In the genomic region with DNA sequence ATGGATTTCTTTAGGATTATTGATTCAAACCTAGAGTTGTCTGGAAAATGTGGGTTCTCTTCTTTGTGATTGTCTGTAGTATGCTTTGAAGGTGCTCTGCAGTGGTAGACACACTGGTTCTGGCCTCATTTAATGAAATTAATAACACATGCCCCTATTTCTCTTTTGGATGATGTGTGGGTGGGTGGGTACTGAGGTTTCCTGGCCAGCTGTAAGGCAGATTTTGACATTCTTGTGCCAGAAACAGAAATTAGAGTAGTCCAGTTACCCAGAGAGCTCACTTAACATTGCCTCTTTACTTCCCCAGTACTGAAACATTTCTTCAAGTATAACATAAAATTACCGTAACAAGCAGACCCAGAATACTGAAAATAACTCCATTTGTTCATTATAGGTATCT, we compare ENCODE assay signal across 29 cellular contexts. TPM values are rescaled to one million over a fixed set of nuclear protein-coding genes. Genes with fewer than 3 reads are reported as not detected.
"Had no signal": no experiment of that assay in that cellular context is flagged by ENCODE, and none has a peak within 500 bp of the region (broad histone marks: within the 10 kb centered on the region; RNA-seq: fewer than 3 reads in every experiment).

No MANE protein-coding gene starts in this region.

- H3K9me3 ChIP-seq: ascending aorta, breast epithelium, esophagus muscularis mucosa, gastroesophageal sphincter, heart right ventricle had no signal

- H3K27me3 Mint-ChIP-seq: activated CD4-positive, alpha-beta memory T cell treated with anti-CD3 and anti-CD28 coated beads, Interleukin-2, amount 10 ng/mL, durations not matched to agents 7 days and 5 days; activated CD4-positive, alpha-beta T cell treated with anti-CD3 and anti-CD28 coated beads, Interleukin-2, amount 10 ng/mL, durations not matched to agents 7 days and 5 days; activated naive CD8-positive, alpha-beta T cell; brain; effector memory CD8-positive, alpha-beta T cell had no signal

- H3K79me2 ChIP-seq: hepatocyte had no signal

- H2AFZ ChIP-seq: hepatocyte had no signal

- H3K9me3 Mint-ChIP-seq: activated CD4-positive, alpha-beta memory T cell treated with anti-CD3 and anti-CD28 coated beads, Interleukin-2, amount 10 ng/mL, durations not matched to agents 7 days and 5 days; activated CD4-positive, alpha-beta T cell treated with anti-CD3 and anti-CD28 coated beads, Interleukin-2, amount 10 ng/mL, durations not matched to agents 7 days and 5 days; activated T-helper 1 cell treated with anti-CD3 and anti-CD28 coated beads, Interleukin-12 subunit alpha, Interleukin-12 subunit beta, Interleukin-2, Interleukin-4 antibody, amounts not matched to agents 30 ng/mL and 10 ng/mL and 1 ng/mL, durations not matched to agents 14 hours and 24 hours and 36 hours; activated T-helper 2 cell treated with anti-CD3 and anti-CD28 coated beads, Interferon-gamma antibody, Interleukin-2, Interleukin-4, amounts not matched to agents 10 μg/mL and 5 μg/mL and 100 μg/mL, durations not matched to agents 14 hours and 24 hours and 36 hours; brain; effector memory CD8-positive, alpha-beta T cell had no signal

- ATAC-seq: effector memory CD8-positive, alpha-beta T cell; gastroesophageal sphincter; heart right ventricle had no signal

- H3K27ac ChIP-seq: ascending aorta, cardiac muscle cell, esophagus muscularis mucosa, gastroesophageal sphincter, hepatocyte had no signal

- H3K4me3 ChIP-seq: ascending aorta, breast epithelium, cardiac muscle cell, esophagus muscularis mucosa, gastroesophageal sphincter, heart right ventricle, hepatocyte had no signal

- H3K36me3 ChIP-seq: breast epithelium had no signal

- H3K4me3 Mint-ChIP-seq: activated CD4-positive, alpha-beta memory T cell treated with anti-CD3 and anti-CD28 coated beads, Interleukin-2, amount 10 ng/mL, durations not matched to agents 7 days and 5 days; activated CD4-positive, alpha-beta T cell treated with anti-CD3 and anti-CD28 coated beads, Interleukin-2, amount 10 ng/mL, durations not matched to agents 7 days and 5 days; activated naive CD8-positive, alpha-beta T cell; activated T-helper 1 cell treated with anti-CD3 and anti-CD28 coated beads, Interleukin-12 subunit alpha, Interleukin-12 subunit beta, Interleukin-2, Interleukin-4 antibody, amounts not matched to agents 30 ng/mL and 10 ng/mL and 1 ng/mL, durations not matched to agents 14 hours and 24 hours and 36 hours; brain; effector memory CD8-positive, alpha-beta T cell had no signal

- H3K27me3 ChIP-seq: ascending aorta, breast epithelium, cardiac muscle cell, esophagus muscularis mucosa, gastroesophageal sphincter, heart right ventricle, hepatocyte had no signal

- H3K4me1 ChIP-seq: ascending aorta, breast epithelium, esophagus muscularis mucosa, gastroesophageal sphincter had no signal

- H3K4me1 Mint-ChIP-seq: brain had no signal

- DNase-seq: activated CD4-positive, alpha-beta memory T cell treated with anti-CD3 and anti-CD28 coated beads, Interleukin-2, amount 10 ng/mL, durations not matched to agents 7 days and 5 days; activated CD4-positive, alpha-beta T cell treated with anti-CD3 and anti-CD28 coated beads for 4 hours; activated CD4-positive, alpha-beta T cell treated with anti-CD3 and anti-CD28 coated beads, Interleukin-2, amount 10 ng/mL, durations not matched to agents 7 days and 5 days; activated CD4-positive, alpha-beta T cell treated with anti-CD3 and anti-CD28 coated beads, Interleukin-2, amount 50 U/mL, for 4 hours; activated CD4-positive, CD25-positive, alpha-beta regulatory T cell; activated CD4-positive, CD25-positive, alpha-beta regulatory T cell treated with anti-CD3 and anti-CD28 coated beads, Interleukin-2, amount 50 U/mL, for 72 hours; activated CD8-positive, alpha-beta memory T cell treated with anti-CD3 and anti-CD28 coated beads, Interleukin-2, amount 50 U/mL, for 48 hours; activated effector memory CD4-positive, alpha-beta T cell treated with anti-CD3 and anti-CD28 coated beads, Interleukin-2, amount 50 U/mL, for 16 hours; activated naive CD4-positive, alpha-beta T cell treated with anti-CD3 and anti-CD28 coated beads, Interleukin-2, amount 50 U/mL, for 16 hours; activated T-cell treated with anti-CD3 and anti-CD28 coated beads, Interleukin-2, amount 50 U/mL, for 48 hours; central memory CD4-positive, alpha-beta T cell; cortex of kidney; dermis blood vessel endothelial cell; effector CD4-positive, alpha-beta T cell; effector memory CD8-positive, alpha-beta T cell; erythroblast; foreskin melanocyte; heart right ventricle; T-helper 2 cell had no signal

- H3K27ac Mint-ChIP-seq: activated CD4-positive, alpha-beta memory T cell treated with anti-CD3 and anti-CD28 coated beads, Interleukin-2, amount 10 ng/mL, durations not matched to agents 7 days and 5 days; activated CD4-positive, alpha-beta T cell treated with anti-CD3 and anti-CD28 coated beads, Interleukin-2, amount 10 ng/mL, durations not matched to agents 7 days and 5 days; activated naive CD8-positive, alpha-beta T cell; activated T-helper 1 cell treated with anti-CD3 and anti-CD28 coated beads, Interleukin-12 subunit alpha, Interleukin-12 subunit beta, Interleukin-2, Interleukin-4 antibody, amounts not matched to agents 30 ng/mL and 10 ng/mL and 1 ng/mL, durations not matched to agents 14 hours and 24 hours and 36 hours; activated T-helper 2 cell treated with anti-CD3 and anti-CD28 coated beads, Interferon-gamma antibody, Interleukin-2, Interleukin-4, amounts not matched to agents 10 μg/mL and 5 μg/mL and 100 μg/mL, durations not matched to agents 14 hours and 24 hours and 36 hours; brain had no signal

- H3K4me2 ChIP-seq: hepatocyte had no signal

RNA-seq across cellular contexts. Expression of gene CYP27B1, which starts 30.1 kb away (rescaled TPM):
- total RNA-seq: ascending aorta had no signal
